ENCODE assay signal across 32 cellular contexts in the genomic region with DNA sequence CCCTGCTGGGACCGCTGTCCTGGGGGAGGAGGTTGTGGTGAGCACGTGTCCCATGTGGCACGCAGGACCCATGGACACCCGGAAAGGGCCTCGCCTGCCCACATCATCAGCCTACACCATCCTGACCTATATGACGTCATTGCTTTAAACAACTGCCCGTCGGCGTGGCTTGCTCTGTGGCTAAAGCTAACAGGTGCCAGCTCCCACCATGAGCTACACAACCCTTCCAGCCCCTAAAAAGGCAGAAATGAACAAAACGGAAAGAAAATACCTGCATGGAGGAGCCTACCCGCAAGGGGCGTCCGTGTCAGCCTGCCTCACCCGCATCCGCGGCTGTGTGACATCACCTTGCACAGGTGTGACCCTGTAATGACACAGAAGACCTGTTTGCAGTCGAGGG.
"Had no signal": no experiment of that assay in that cellular context is flagged by ENCODE, and none has a peak within 500 bp of the region (broad histone marks: within the 10 kb centered on the region; RNA-seq: fewer than 3 reads in every experiment).

No MANE protein-coding gene starts in this region.

- H3K4me1 ChIP-seq: adrenal gland, body of pancreas, colonic mucosa, esophagus squamous epithelium, pancreas, psoas muscle, tibial nerve had no signal

- ATAC-seq: activated CD8-positive, alpha-beta memory T cell treated with anti-CD3 and anti-CD28 coated beads, Interleukin-2, amount 10 ng/mL, durations not matched to agents 7 days and 5 days; activated CD8-positive, alpha-beta T cell treated with anti-CD3 and anti-CD28 coated beads, Interleukin-2, amount 10 ng/mL, durations not matched to agents 7 days and 5 days; activated T-cell treated with anti-CD3 and anti-CD28 coated beads, Interleukin-2, amount 50 U/mL, for 72 hours; body of pancreas; left cardiac atrium; left ventricle myocardium superior; natural killer cell; pancreas; psoas muscle; T-helper 17 cell had no signal

- H3K9me3 ChIP-seq: adrenal gland, body of pancreas, colonic mucosa, esophagus squamous epithelium, pancreas, psoas muscle, SK-N-SH had no signal

- H3K4me3 ChIP-seq: adrenal gland, body of pancreas, colonic mucosa, esophagus squamous epithelium, pancreas, psoas muscle, smooth muscle cell, tibial nerve had no signal

- H3K27me3 Mint-ChIP-seq: activated CD8-positive, alpha-beta memory T cell treated with anti-CD3 and anti-CD28 coated beads, Interleukin-2, amount 10 ng/mL, durations not matched to agents 7 days and 5 days had no signal

- H3K27ac Mint-ChIP-seq: activated CD8-positive, alpha-beta memory T cell treated with anti-CD3 and anti-CD28 coated beads, Interleukin-2, amount 10 ng/mL, durations not matched to agents 7 days and 5 days; activated CD8-positive, alpha-beta T cell treated with anti-CD3 and anti-CD28 coated beads, Interleukin-2, amount 10 ng/mL, durations not matched to agents 7 days and 5 days; activated naive CD4-positive, alpha-beta T cell treated with anti-CD3 and anti-CD28 coated beads for 36 hours; activated naive CD8-positive, alpha-beta T cell treated with anti-CD3 and anti-CD28 coated beads for 36 hours; activated T-cell treated with anti-CD3 and anti-CD28 coated beads, Interleukin-2, amount 50 U/mL, for 72 hours; natural killer cell; T-helper 17 cell had no signal

- H3K36me3 ChIP-seq: adrenal gland, colonic mucosa, esophagus squamous epithelium, pancreas, tibial nerve, WERI-Rb-1 had no signal

- H3K4me1 Mint-ChIP-seq: activated CD8-positive, alpha-beta memory T cell treated with anti-CD3 and anti-CD28 coated beads, Interleukin-2, amount 10 ng/mL, durations not matched to agents 7 days and 5 days; activated naive CD8-positive, alpha-beta T cell treated with anti-CD3 and anti-CD28 coated beads for 36 hours; natural killer cell; T-helper 17 cell had no signal

- H3K36me3 Mint-ChIP-seq: activated CD8-positive, alpha-beta memory T cell treated with anti-CD3 and anti-CD28 coated beads, Interleukin-2, amount 10 ng/mL, durations not matched to agents 7 days and 5 days; activated naive CD8-positive, alpha-beta T cell treated with anti-CD3 and anti-CD28 coated beads for 36 hours; natural killer cell had no signal

- H3K27me3 ChIP-seq: colonic mucosa, pancreas had no signal

- H3K9me3 Mint-ChIP-seq: activated naive CD4-positive, alpha-beta T cell treated with anti-CD3 and anti-CD28 coated beads for 36 hours; activated naive CD8-positive, alpha-beta T cell treated with anti-CD3 and anti-CD28 coated beads for 36 hours; activated T-cell treated with anti-CD3 and anti-CD28 coated beads, Interleukin-2, amount 50 U/mL, for 72 hours; natural killer cell had no signal

- H3K4me2 ChIP-seq: SK-N-SH, smooth muscle cell had no signal

- H3K9ac ChIP-seq: SK-N-SH had no signal

- FAIRE-seq: endometrium, frontal cortex, pancreas, urothelium cell line had no signal

- H3K27ac ChIP-seq: adrenal gland, body of pancreas, colonic mucosa, epithelial cell of prostate, esophagus squamous epithelium, pancreas, psoas muscle, tibial nerve, WERI-Rb-1 had no signal

- H3K4me3 Mint-ChIP-seq: activated CD8-positive, alpha-beta memory T cell treated with anti-CD3 and anti-CD28 coated beads, Interleukin-2, amount 10 ng/mL, durations not matched to agents 7 days and 5 days; activated CD8-positive, alpha-beta T cell treated with anti-CD3 and anti-CD28 coated beads, Interleukin-2, amount 10 ng/mL, durations not matched to agents 7 days and 5 days; activated naive CD4-positive, alpha-beta T cell treated with anti-CD3 and anti-CD28 coated beads for 36 hours; activated naive CD8-positive, alpha-beta T cell treated with anti-CD3 and anti-CD28 coated beads for 36 hours; activated T-cell treated with anti-CD3 and anti-CD28 coated beads, Interleukin-2, amount 50 U/mL, for 72 hours; natural killer cell; T-helper 17 cell had no signal

- DNase-seq: activated CD4-positive, alpha-beta T cell treated with anti-CD3 and anti-CD28 coated beads for 1 hour; activated CD8-positive, alpha-beta memory T cell treated with anti-CD3 and anti-CD28 coated beads, Interleukin-2, amount 10 ng/mL, durations not matched to agents 7 days and 5 days; activated CD8-positive, alpha-beta T cell treated with anti-CD3 and anti-CD28 coated beads, Interleukin-2, amount 10 ng/mL, durations not matched to agents 7 days and 5 days; activated effector memory CD4-positive, alpha-beta T cell treated with Interleukin-2 at 50 U/mL for 16 hours; activated naive CD4-positive, alpha-beta T cell treated with anti-CD3 and anti-CD28 coated beads for 36 hours; activated naive CD8-positive, alpha-beta T cell treated with anti-CD3 and anti-CD28 coated beads for 36 hours; activated T-cell treated with anti-CD3 and anti-CD28 coated beads, Interleukin-2, amount 50 U/mL, for 72 hours; adrenal gland; body of pancreas; colonic mucosa; effector CD8-positive, alpha-beta T cell; esophagus squamous epithelium; glutamatergic neuron; islet precursor cell; left cardiac atrium; left ventricle myocardium superior; natural killer cell; SK-N-SH; stimulated activated CD4-positive, alpha-beta T cell treated with anti-CD3 and anti-CD28 coated beads, Interleukin-15, amount 100 ng/mL, for 24 hours; stimulated activated naive CD4-positive, alpha-beta T cell; SW 1271; T-helper 17 cell; T1000; WERI-Rb-1 had no signal
